ENCODE assay signal across 8 cellular contexts in genomic region chr10:7409045-7409731, GRCh38. TPM values are rescaled to one million over a fixed set of nuclear protein-coding genes. Genes with fewer than 3 reads are reported as not detected.
DNase-seq lines count a peak whose midpoint lies in the region; ATAC-seq and TF ChIP-seq lines count a peak whose summit lies in the region.

No MANE protein-coding gene starts in this region.

- peak overlapping the region; percentile 83 for H3K9ac ChIP-seq in MM.1S (ENCODE audit: low read length)

- H3K36me3 Mint-ChIP-seq in CD8-positive, alpha-beta memory T cell = peaks cover 0 to 28% (median 1%) of the 10 kb centered on the region in 3 donors
- peaks cover 4 to 5% of the 10 kb centered on the region in 2 donors for H3K36me3 Mint-ChIP-seq in activated T-cell treated with anti-CD3 and anti-CD28 coated beads, Interleukin-2, amount 50 U/mL, for 72 hours (ENCODE audit: insufficient read depth in 2 of 2)
- H3K36me3 Mint-ChIP-seq in glutamatergic neuron (ENCODE audit: unreplicated experiment) = no peaks in the 10 kb centered on the region

- H3K27me3 Mint-ChIP-seq in CD8-positive, alpha-beta memory T cell = peaks cover 0 to 8% of the 10 kb centered on the region in 2 donors
- H3K27me3 Mint-ChIP-seq in activated T-cell treated with anti-CD3 and anti-CD28 coated beads, Interleukin-2, amount 50 U/mL, for 72 hours (ENCODE audit: low read depth) = peaks cover 15% of the 10 kb centered on the region
- peaks cover 21% of the 10 kb centered on the region for H3K27me3 Mint-ChIP-seq in glutamatergic neuron (ENCODE audit: unreplicated experiment)

- peaks cover 13% of the 10 kb centered on the region for H3F3A ChIP-seq in MM.1S (ENCODE audit: insufficient read depth, low read length)

- no peak overlapping the region; the same call in 1 of the 2 replicates for H2AFZ ChIP-seq in MM.1S (ENCODE audit: low read length)

- POLR2A ChIA-PET in CD8-positive, alpha-beta memory T cell (lab: Charles Lee) = interaction anchor here (1.0 to 4.3 kb wide), 4 partner anchors 75 to 482 kb away, joined by 3 to 18 read pairs (median 10); no protein-coding TSS in a partner anchor

- CTCF ChIA-PET in CD8-positive, alpha-beta memory T cell (lab: Charles Lee) = interaction anchor here (0.7 to 3.1 kb wide), 10 partner anchors 9 to 491 kb away, joined by 3 to 14 read pairs (median 4); no protein-coding TSS in a partner anchor

- H3K27me3 ChIP-seq in CD8-positive, alpha-beta memory T cell (ENCODE audit: insufficient read depth, low read length, poor library complexity, severe bottlenecking) = no peaks in the 10 kb centered on the region
- H3K27me3 ChIP-seq in MM.1S (replicated peaks; ENCODE audit: insufficient read depth, low read length) (no peaks in the 10 kb centered on the region), psoas muscle (ENCODE audit: insufficient read depth in 3 of 3, low read length in 2 of 3) (peaks cover 0 to 8% (median 5%) of the 10 kb centered on the region in 3 donors), aorta (ENCODE audit: control insufficient read depth in 1 of 2, insufficient read depth in 2 of 2, low read length in 1 of 2) (no peaks in the 10 kb centered on the region)

- peaks cover 50 to 64% (median 51%) of the 10 kb centered on the region in 3 donors for H3K4me1 Mint-ChIP-seq in CD8-positive, alpha-beta memory T cell
- H3K4me1 Mint-ChIP-seq in activated T-cell treated with anti-CD3 and anti-CD28 coated beads, Interleukin-2, amount 50 U/mL, for 72 hours (ENCODE audit: low read depth) = peaks cover 54% of the 10 kb centered on the region
- peaks cover 9% of the 10 kb centered on the region for H3K4me1 Mint-ChIP-seq in glutamatergic neuron (ENCODE audit: low read depth, unreplicated experiment)

- peak; percentile 16 to 67 (median 50) for DNase-seq in CD8-positive, alpha-beta memory T cell
- peak; percentile 84 for DNase-seq in MM.1S
- DNase-seq in activated T-cell treated with anti-CD3 and anti-CD28 coated beads, Interleukin-2, amount 50 U/mL, for 72 hours = peak; percentile 62 to 71
- peak; percentile 43 for DNase-seq in glutamatergic neuron
- DNase-seq in psoas muscle = peak in 1 of 2 donors; percentile 25
- DNase-seq in aorta = no peak

- peak overlapping the region; percentile 96 for H3K4me3 ChIP-seq in CD8-positive, alpha-beta memory T cell (ENCODE audit: low read length)
- peak overlapping the region; percentile 85 for H3K4me3 ChIP-seq in MM.1S (ENCODE audit: low read length)
- peak overlapping the region; percentile 77 for H3K4me3 ChIP-seq in psoas muscle
- peak overlapping the region in 1 of 2 donors; percentile 30 for H3K4me3 ChIP-seq in aorta (ENCODE audit: low read length in 2 of 2)

- peak overlapping the region; percentile 96 to 99 (median 98) for H3K4me3 Mint-ChIP-seq in CD8-positive, alpha-beta memory T cell
- peak overlapping the region; percentile 97 to 100 for H3K4me3 Mint-ChIP-seq in activated T-cell treated with anti-CD3 and anti-CD28 coated beads, Interleukin-2, amount 50 U/mL, for 72 hours
- H3K4me3 Mint-ChIP-seq in glutamatergic neuron (ENCODE audit: unreplicated experiment) = peak overlapping the region; percentile 99

- H3K4me1 ChIP-seq in CD8-positive, alpha-beta memory T cell (ENCODE audit: insufficient read depth, low read length) = peaks cover 42% of the 10 kb centered on the region
- H3K4me1 ChIP-seq in MM.1S (ENCODE audit: low read length) (peaks cover 13% of the 10 kb centered on the region; the same call in 1 of the 2 replicates), psoas muscle (peaks cover 16% of the 10 kb centered on the region), aorta (ENCODE audit: control insufficient read depth in 1 of 2, insufficient read depth in 2 of 2, low read length in 2 of 2) (no peaks in the 10 kb centered on the region)

- peaks cover 0 to 5% (median 0%) of the 10 kb centered on the region in 5 donors for H3K9me3 Mint-ChIP-seq in CD8-positive, alpha-beta memory T cell
- H3K9me3 Mint-ChIP-seq in activated T-cell treated with anti-CD3 and anti-CD28 coated beads, Interleukin-2, amount 50 U/mL, for 72 hours = no peaks in the 10 kb centered on the region
- H3K9me3 Mint-ChIP-seq in glutamatergic neuron (ENCODE audit: unreplicated experiment) = peaks cover 17% of the 10 kb centered on the region

- peaks cover 71% of the 10 kb centered on the region for H3K79me2 ChIP-seq in MM.1S (ENCODE audit: low read length)

- WGBS in psoas muscle, 3 donors = 0 to 1% (median 0%) methylated on average over 38 of the region's 38 CpGs
- WGBS in aorta, 2 donors = 1 to 2% methylated on average over 38 of the region's 38 CpGs

- peak overlapping the region; percentile 90 for H3K4me2 ChIP-seq in MM.1S (ENCODE audit: low read depth, low read length)

- intact Hi-C loops in psoas muscle (cut with DNase I) (loop anchor here (2.0 to 5.0 kb wide), 2 partner anchors 147 to 148 kb away; no protein-coding TSS in a partner anchor), aorta (cut with DNase I) (no loop called here)

- peak overlapping the region; percentile 84 for H3K27ac ChIP-seq in CD8-positive, alpha-beta memory T cell (ENCODE audit: low read depth, low read length)
- H3K27ac ChIP-seq in MM.1S (ENCODE audit: low read length) (peak overlapping the region; percentile 73), psoas muscle (peak overlapping the region; percentile 81), aorta (ENCODE audit: low read depth in 1 of 2, low read length in 2 of 2) (no peak overlapping the region)

- TF ChIP-seq CTCF in MM.1S (IDR thresholded peaks at IDR 0.05; ENCODE audit: low read length) (no peak), glutamatergic neuron (IDR thresholded peaks at IDR 0.05; ENCODE audit: partially characterized antibody, unreplicated experiment) (no peak), psoas muscle (IDR thresholded peaks at IDR 0.05) (no peak)

- H4K20me1 ChIP-seq in MM.1S (ENCODE audit: insufficient read depth, low read length) = peaks cover 30% of the 10 kb centered on the region

- H3K36me3 ChIP-seq in CD8-positive, alpha-beta memory T cell (ENCODE audit: insufficient read depth, low read length) = no peaks in the 10 kb centered on the region
- no peaks in the 10 kb centered on the region; the same call in 1 of the 2 replicates for H3K36me3 ChIP-seq in MM.1S (replicated peaks; ENCODE audit: insufficient read depth, low read length)
- no peaks in the 10 kb centered on the region for H3K36me3 ChIP-seq in psoas muscle (ENCODE audit: insufficient read depth in 1 of 2, low read depth in 1 of 2)
- H3K36me3 ChIP-seq in aorta (ENCODE audit: control insufficient read depth in 1 of 2, insufficient read depth in 2 of 2, low read length in 1 of 2) = no peaks in the 10 kb centered on the region

- peak; percentile 47 for ATAC-seq in GM21360 (IDR thresholded peaks at IDR 0.05; ENCODE audit: unreplicated experiment)
- peak; percentile 61 to 70 for ATAC-seq in activated T-cell treated with anti-CD3 and anti-CD28 coated beads, Interleukin-2, amount 50 U/mL, for 72 hours (replicated peaks in 1 of 2)
- ATAC-seq in psoas muscle = peak; percentile 33 to 62 (median 46)
- ATAC-seq in HG02970 (IDR thresholded peaks at IDR 0.05; ENCODE audit: low FRiP score, unreplicated experiment) = no peak
- no peak for ATAC-seq in aorta (ENCODE audit: low FRiP score)

- peak overlapping the region; percentile 62 to 98 (median 92) for H3K27ac Mint-ChIP-seq in CD8-positive, alpha-beta memory T cell
- peak overlapping the region; percentile 98 for H3K27ac Mint-ChIP-seq in activated T-cell treated with anti-CD3 and anti-CD28 coated beads, Interleukin-2, amount 50 U/mL, for 72 hours
- peak overlapping the region; percentile 43 for H3K27ac Mint-ChIP-seq in glutamatergic neuron (ENCODE audit: unreplicated experiment)

- no peaks in the 10 kb centered on the region for H3K9me3 ChIP-seq in CD8-positive, alpha-beta memory T cell (ENCODE audit: low read length)
- no peaks in the 10 kb centered on the region for H3K9me3 ChIP-seq in MM.1S (replicated peaks; ENCODE audit: insufficient read depth, low read length)
- no peaks in the 10 kb centered on the region for H3K9me3 ChIP-seq in psoas muscle
- H3K9me3 ChIP-seq in aorta (ENCODE audit: control insufficient read depth, low read length) = no peaks in the 10 kb centered on the region

- H3K9me2 ChIP-seq in MM.1S (replicated peaks; ENCODE audit: insufficient read depth, low read length) = no peaks in the 10 kb centered on the region

RNA-seq across cellular contexts. Expression of gene SFMBT2, which starts 1.6 kb away (rescaled TPM):
- total RNA-seq in CD8-positive, alpha-beta memory T cell = 10 to 100 TPM; 17.4 to 18.3 TPM
- 4.9 TPM for polyA plus RNA-seq in CD8-positive, alpha-beta memory T cell
- total RNA-seq in activated T-cell treated with anti-CD3 and anti-CD28 coated beads, Interleukin-2, amount 50 U/mL, for 72 hours = 10 to 100 TPM; 28.2 to 42.1 TPM
- total RNA-seq in glutamatergic neuron (ENCODE audit: unreplicated experiment) = 9.1 TPM
- total RNA-seq in psoas muscle = 1 to 10 TPM; 3.0 to 8.2 (median 5.0) TPM
- polyA plus RNA-seq in psoas muscle = under 1 TPM; 0.53 to 0.87 (median 0.59) TPM
- 10 to 100 TPM in 1 of 2 donors, 1 to 10 TPM in 1; 9.2 to 20.3 TPM for total RNA-seq in aorta
- 1 to 10 TPM in 1 of 2 donors, under 1 TPM in 1; 0.36 to 1.1 TPM for polyA plus RNA-seq in aorta

Comparison
In these comparisons a context has a peak if more than half of its experiments do, and no peak if none do; other contexts are left out.
1. DNase-seq: peak in CD8-positive, alpha-beta memory T cell (5 of 5), MM.1S (single experiment), activated T-cell treated with anti-CD3 and anti-CD28 coated beads, Interleukin-2, amount 50 U/mL, for 72 hours (2 of 2) and glutamatergic neuron (single experiment); none in aorta (0 of 2).
2. H3K27ac ChIP-seq: peak in CD8-positive, alpha-beta memory T cell (single experiment), MM.1S (single experiment) and psoas muscle (single experiment); none in aorta (0 of 2).
3. H3K27ac Mint-ChIP-seq: peak in every context shown above with its lines; median percentile 98 in activated T-cell treated with anti-CD3 and anti-CD28 coated beads, Interleukin-2, amount 50 U/mL, for 72 hours; 92 in CD8-positive, alpha-beta memory T cell; 43 in glutamatergic neuron.
4. ATAC-seq: peak in GM21360 (single experiment), activated T-cell treated with anti-CD3 and anti-CD28 coated beads, Interleukin-2, amount 50 U/mL, for 72 hours (2 of 2) and psoas muscle (4 of 4); none in HG02970 (single experiment) and aorta (single experiment).
5. intact Hi-C loops: an anchor here in psoas muscle (2.0 to 5.0 kb wide); none called in aorta.
6. Peak in every context shown above with its lines, with median percentiles within 50 percentile points of each other: H3K4me3 Mint-ChIP-seq.